In the genomic region with DNA sequence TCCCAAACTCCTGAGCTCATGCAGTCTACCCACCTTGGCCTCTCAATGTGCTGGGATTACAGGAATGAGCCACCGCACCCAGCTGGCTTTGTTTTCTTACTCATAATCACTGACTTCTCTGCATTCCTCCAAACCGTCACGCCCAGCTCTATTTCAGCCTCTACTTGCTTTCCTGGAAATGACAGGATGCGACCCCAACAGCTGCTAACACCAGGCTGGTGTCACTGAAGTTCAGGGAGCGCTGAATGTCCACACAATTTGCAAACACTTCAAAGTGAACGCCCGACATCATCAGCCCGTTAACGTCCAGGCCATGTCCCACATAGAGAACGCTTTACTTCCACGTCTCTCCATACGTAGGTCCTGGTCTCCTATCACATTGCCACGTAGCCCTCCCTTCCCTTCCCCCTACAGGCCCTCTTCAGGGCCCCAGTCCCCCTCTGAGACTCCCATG, we compare ENCODE assay signal across 16 cellular contexts. TPM values are rescaled to one million over a fixed set of nuclear protein-coding genes. Genes with fewer than 3 reads are reported as not detected.
DNase-seq lines count a peak whose midpoint lies in the region; ATAC-seq, FAIRE-seq and TF ChIP-seq lines count a peak whose summit lies in the region.
"Had no signal": no experiment of that assay in that cellular context is flagged by ENCODE, and none has a peak within 500 bp of the region (broad histone marks: within the 10 kb centered on the region; RNA-seq: fewer than 3 reads in every experiment).

No MANE protein-coding gene starts in this region.

- no peak overlapping the region for H2AFZ ChIP-seq in PC-3 (ENCODE audit: low read length)
- H2AFZ ChIP-seq in endothelial cell of umbilical vein (ENCODE audit: low read depth, low read length) = peak overlapping the region; percentile 89

- dilution Hi-C loops in endothelial cell of umbilical vein (cut with MboI; ENCODE audit: extremely low pct_ligation_motif_present, low sequenced_read_pairs) = no loop called here

- H3K4me2 ChIP-seq in PC-3 (ENCODE audit: low read length) (no peak overlapping the region), endothelial cell of umbilical vein (ENCODE audit: insufficient read depth, low read length) (no peak overlapping the region)

- peak; percentile 67 for FAIRE-seq in endothelial cell of umbilical vein (lab: Jason Lieb, UNC)

- peaks cover 11% of the 10 kb centered on the region for H3K4me1 Mint-ChIP-seq in Calu3 (ENCODE audit: low read depth, unreplicated experiment)
- H3K4me1 Mint-ChIP-seq: stimulated activated effector memory CD8-positive, alpha-beta T cell treated with anti-CD3 and anti-CD28 coated beads, Interleukin-12 subunit alpha, Interleukin-12 subunit beta, amount 100 ng/mL, for 72 hours had no signal

- no peak for TF ChIP-seq CTCF in Calu3 (IDR thresholded peaks at IDR 0.05; ENCODE audit: unreplicated experiment)
- no peak for TF ChIP-seq CTCF in PC-3 (conservative IDR thresholded peaks at IDR 0.05; ENCODE audit: low read depth, low read length)
- no peak for TF ChIP-seq CTCF in endothelial cell of umbilical vein (IDR thresholded peaks at IDR 0.05; ENCODE audit: extremely low read depth in 1 of 2, insufficient read depth in 1 of 2, low read depth in 1 of 2, low read length in 2 of 2)
- no peak for TF ChIP-seq CTCF in colonic mucosa (IDR thresholded peaks at IDR 0.05)

- H3F3A ChIP-seq in PC-3 (ENCODE audit: low read length, unreplicated experiment) = no peaks in the 10 kb centered on the region

- TF ChIP-seq POLR2A in endothelial cell of umbilical vein (IDR thresholded peaks at IDR 0.05; ENCODE audit: low read depth, low read length) = no peak
- TF ChIP-seq POLR2A in erythroblast (IDR thresholded peaks at IDR 0.05; ENCODE audit: low read length) = no peak

- H3K27ac ChIP-seq in PC-3 (ENCODE audit: low read length) (no peak overlapping the region), endothelial cell of umbilical vein (ENCODE audit: insufficient read depth, low read depth, low read length) (no peak overlapping the region), colonic mucosa (no peak overlapping the region)
- H3K27ac ChIP-seq: psoas muscle had no signal

- H3K36me3 Mint-ChIP-seq in Calu3 (ENCODE audit: insufficient read depth, unreplicated experiment) = no peaks in the 10 kb centered on the region
- H3K36me3 Mint-ChIP-seq: stimulated activated effector memory CD8-positive, alpha-beta T cell treated with anti-CD3 and anti-CD28 coated beads, Interleukin-12 subunit alpha, Interleukin-12 subunit beta, amount 100 ng/mL, for 72 hours had no signal

- peaks cover 3% of the 10 kb centered on the region; the same call in 1 of the 2 replicates for H3K4me1 ChIP-seq in PC-3 (ENCODE audit: insufficient read depth, low read length)
- peaks cover 20% of the 10 kb centered on the region for H3K4me1 ChIP-seq in endothelial cell of umbilical vein (ENCODE audit: control insufficient read depth, extremely low read depth, insufficient read depth, low read length)
- no peaks in the 10 kb centered on the region for H3K4me1 ChIP-seq in colonic mucosa
- H3K4me1 ChIP-seq: psoas muscle had no signal

- intact Hi-C loops in Calu3 (cut with micrococcal nuclease; ENCODE audit: unreplicated experiment) = no loop called here
- intact Hi-C loops in PC-3 (cut with micrococcal nuclease) = no loop called here
- intact Hi-C loops in endothelial cell of umbilical vein (cut with micrococcal nuclease) = no loop called here
- intact Hi-C loops in colonic mucosa (cut with DNase I) = no loop called here

- no peak overlapping the region for H3K4me3 Mint-ChIP-seq in Calu3 (ENCODE audit: low read depth, unreplicated experiment)
- H3K4me3 Mint-ChIP-seq: stimulated activated effector memory CD8-positive, alpha-beta T cell treated with anti-CD3 and anti-CD28 coated beads, Interleukin-12 subunit alpha, Interleukin-12 subunit beta, amount 100 ng/mL, for 72 hours had no signal

- no peak overlapping the region for H3K4me3 ChIP-seq in PC-3 (ENCODE audit: low read length)
- H3K4me3 ChIP-seq in endothelial cell of umbilical vein (replicated peaks in 1 of 3; ENCODE audit: insufficient read depth in 1 of 3, low read depth in 1 of 3, low read length in 3 of 3) = no peak overlapping the region
- no peak overlapping the region for H3K4me3 ChIP-seq in colonic mucosa
- H3K4me3 ChIP-seq: psoas muscle had no signal

- no peaks in the 10 kb centered on the region for H3K36me3 ChIP-seq in PC-3 (ENCODE audit: low read depth, low read length)
- no peaks in the 10 kb centered on the region for H3K36me3 ChIP-seq in endothelial cell of umbilical vein (ENCODE audit: control insufficient read depth in 2 of 2, extremely low read depth in 1 of 2, insufficient read depth in 2 of 2, low read length in 2 of 2)
- H3K36me3 ChIP-seq in colonic mucosa = no peaks in the 10 kb centered on the region

- H3K27me3 Mint-ChIP-seq in Calu3 (ENCODE audit: unreplicated experiment) = no peaks in the 10 kb centered on the region

- DNase-seq in Calu3 (peak; percentile 14), PC-3 (peak; percentile 41), endothelial cell of umbilical vein (ENCODE audit: low read depth, low spot score) (peak; percentile 15), myocyte (ENCODE audit: low read depth) (peak; percentile 91), colonic mucosa (no peak), erythroblast (lab: John Stamatoyannopoulos, UW) (no peak), NCI-H2107 (lab: John Stamatoyannopoulos, UW) (no peak)
- DNase-seq in activated CD4-positive, CD25-positive, alpha-beta regulatory T cell (lab: John Stamatoyannopoulos, UW) = no peak
- DNase-seq: activated CD4-positive, alpha-beta T cell treated with anti-CD3 and anti-CD28 coated beads for 1 hour; amygdala; DMS153; Karpas-422; NCI-H187 treated with DMSO at 0.1 percent for 48 hours; psoas muscle; stimulated activated CD4-positive, alpha-beta T cell treated with anti-CD3 and anti-CD28 coated beads, Interleukin-2, amount 100 ng/mL, for 48 hours had no signal

- H3K9me2 ChIP-seq in PC-3 (replicated peaks; ENCODE audit: low read length) = no peaks in the 10 kb centered on the region

- H3K9me3 ChIP-seq in PC-3 (ENCODE audit: low read length) (no peaks in the 10 kb centered on the region), endothelial cell of umbilical vein (replicated peaks; ENCODE audit: control insufficient read depth, insufficient read depth, low read length) (no peaks in the 10 kb centered on the region), colonic mucosa (no peaks in the 10 kb centered on the region)
- H3K9me3 ChIP-seq: psoas muscle had no signal

- H3K9me1 ChIP-seq in endothelial cell of umbilical vein (replicated peaks; ENCODE audit: control insufficient read depth, extremely low read depth, insufficient read depth, low read length) = no peaks in the 10 kb centered on the region

- H3K9ac ChIP-seq in PC-3 (ENCODE audit: low read length) (no peak overlapping the region), endothelial cell of umbilical vein (replicated peaks; ENCODE audit: extremely low read depth, insufficient read depth, low read length) (no peak overlapping the region), colonic mucosa (ENCODE audit: low read depth in 2 of 2, low read length in 2 of 2) (no peak overlapping the region)

- H3K27me3 ChIP-seq in PC-3 (ENCODE audit: low read length) = no peaks in the 10 kb centered on the region
- no peaks in the 10 kb centered on the region for H3K27me3 ChIP-seq in endothelial cell of umbilical vein (ENCODE audit: control insufficient read depth in 2 of 2, insufficient read depth in 2 of 2, low read length in 2 of 2)
- no peaks in the 10 kb centered on the region for H3K27me3 ChIP-seq in colonic mucosa

- POLR2A ChIA-PET in PC-3 (lab: Charles Lee; ENCODE audit: unreplicated experiment) = no interaction called here
- POLR2A ChIA-PET in endothelial cell of umbilical vein (lab: Charles Lee) = interaction anchor here (1.1 kb wide), 1 partner anchor 12 kb away, joined by 3 read pairs; no protein-coding TSS in a partner anchor

- CTCF ChIA-PET in Calu3 (lab: Charles Lee) (interaction anchor here (0.6 to 1.1 kb wide), 2 partner anchors 9 to 33 kb away, joined by 4 to 5 read pairs; no protein-coding TSS in a partner anchor), PC-3 (lab: Charles Lee) (no interaction called here), endothelial cell of umbilical vein (lab: Charles Lee) (interaction anchor here (0.5 to 6.1 kb wide), 4 partner anchors 9 to 27 kb away, joined by 3 to 46 read pairs (median 30); no protein-coding TSS in a partner anchor)

- no peaks in the 10 kb centered on the region for H3K9me3 Mint-ChIP-seq in Calu3 (ENCODE audit: low read depth, unreplicated experiment)
- H3K9me3 Mint-ChIP-seq: stimulated activated effector memory CD8-positive, alpha-beta T cell treated with anti-CD3 and anti-CD28 coated beads, Interleukin-12 subunit alpha, Interleukin-12 subunit beta, amount 100 ng/mL, for 72 hours had no signal

- H4K20me1 ChIP-seq in PC-3 (ENCODE audit: low read length) (no peaks in the 10 kb centered on the region), endothelial cell of umbilical vein (replicated peaks; ENCODE audit: control insufficient read depth, extremely low read depth, insufficient read depth, low read length) (no peaks in the 10 kb centered on the region)

- peak; percentile 61 for ATAC-seq in PC-3
- ATAC-seq: psoas muscle; stimulated activated effector memory CD8-positive, alpha-beta T cell treated with anti-CD3 and anti-CD28 coated beads, Interleukin-12 subunit alpha, Interleukin-12 subunit beta, amount 100 ng/mL, for 72 hours had no signal

- H3K79me2 ChIP-seq in PC-3 (ENCODE audit: low read length) (no peaks in the 10 kb centered on the region), endothelial cell of umbilical vein (ENCODE audit: control insufficient read depth, insufficient read depth, low read length) (no peaks in the 10 kb centered on the region)

- no TSS peak for BruUV-seq in Calu3 (replicated peaks; lab: Mats Ljungman, UMichigan)
- BruUV-seq in PC-3 (replicated peaks; lab: Mats Ljungman, UMichigan) = no TSS peak
- BruUV-seq in endothelial cell of umbilical vein (replicated peaks; lab: Mats Ljungman, UMichigan) = no TSS peak

- no peak overlapping the region for H3K27ac Mint-ChIP-seq in Calu3 (ENCODE audit: unreplicated experiment)
- H3K27ac Mint-ChIP-seq: stimulated activated effector memory CD8-positive, alpha-beta T cell treated with anti-CD3 and anti-CD28 coated beads, Interleukin-12 subunit alpha, Interleukin-12 subunit beta, amount 100 ng/mL, for 72 hours had no signal

RNA-seq across cellular contexts. Expression of gene PROSER2, which starts 12.8 kb away (rescaled TPM):
- total RNA-seq in Calu3 (2022) (18.8 and 19.5 TPM in 2 replicates), PC-3 (2014; rRNA removed) (52.5 and 66.0 TPM in 2 replicates), endothelial cell of umbilical vein (22.6 and 23.5 TPM in 2 replicates), myocyte (10.1 and 15.0 TPM in 2 replicates), colonic mucosa (10 to 100 TPM; 12.9 to 16.2 TPM)
- 5.9 and 8.1 TPM in 2 replicates for polyA plus RNA-seq in endothelial cell of umbilical vein
- polyA plus RNA-seq in endothelial cell of umbilical vein (2011; cell fraction: cytosol; rRNA removed) = 5.3 and 5.8 TPM in 2 replicates
- 4.3 and 5.4 TPM in 2 replicates for polyA plus RNA-seq in endothelial cell of umbilical vein (2011; cell fraction: nucleus; rRNA removed)
- polyA plus RNA-seq in endothelial cell of umbilical vein (2012) = 10.0 and 13.3 TPM in 2 replicates
- polyA minus RNA-seq in endothelial cell of umbilical vein = 3.7 and 5.5 TPM in 2 replicates
- 4.0 TPM for polyA minus RNA-seq in endothelial cell of umbilical vein (2011; cell fraction: cytosol; rRNA and poly(A)+ RNA removed)
- polyA minus RNA-seq in endothelial cell of umbilical vein (2011; cell fraction: nucleus; rRNA and poly(A)+ RNA removed) = 2.2 and 2.3 TPM in 2 replicates
- polyA plus RNA-seq in myocyte (2012) = 7.6 TPM

Comparison
In these comparisons a context has a peak if more than half of its experiments do, and no peak if none do; other contexts are left out.
1. DNase-seq: peak in Calu3 (single experiment), PC-3 (single experiment), endothelial cell of umbilical vein (single experiment) and myocyte (single experiment); none in activated CD4-positive, CD25-positive, alpha-beta regulatory T cell (0 of 4), colonic mucosa (single experiment), erythroblast (0 of 2) and NCI-H2107 (single experiment).